Comparison of ENCODE assay signal across 15 cellular contexts in genomic region chr5:126188804-126189203, GRCh38.
DNase-seq lines count a peak whose midpoint lies in the region; ATAC-seq and TF ChIP-seq lines count a peak whose summit lies in the region.
"Had no signal": no experiment of that assay in that cellular context is flagged by ENCODE, and none has a peak within 500 bp of the region (broad histone marks: within the 10 kb centered on the region; RNA-seq: fewer than 3 reads in every experiment).

No MANE protein-coding gene starts in this region.

- TF ChIP-seq CTCF in epithelial cell of esophagus (IDR thresholded peaks at IDR 0.05; ENCODE audit: insufficient read depth, low read depth, low read length, missing control alignments) (no peak), vagina (IDR thresholded peaks at IDR 0.05) (no peak)

- TF ChIP-seq POLR2A in vagina (IDR thresholded peaks at IDR 0.05), result no peak

- no peak for ATAC-seq in GM18498 (IDR thresholded peaks at IDR 0.05; ENCODE audit: unreplicated experiment)
- ATAC-seq: Panc1 had no signal

- H3K4me3 ChIP-seq in epithelial cell of esophagus (ENCODE audit: low read length) (no peak overlapping the region), neuron (ENCODE audit: low read length) (no peak overlapping the region), vagina (no peak overlapping the region)
- H3K4me3 ChIP-seq: BLaER1 treated with 17β-estradiol and CSF1 and Interleukin-3, amounts not matched to agents 10 nM and 100 nM; SK-N-MC had no signal

- H3K4me1 ChIP-seq in neuron (ENCODE audit: insufficient read depth, low read length) (peaks cover 10% of the 10 kb centered on the region), vagina (no peaks in the 10 kb centered on the region)
- H3K4me1 ChIP-seq: BLaER1 treated with 17β-estradiol and CSF1 and Interleukin-3, amounts not matched to agents 10 nM and 100 nM had no signal

- H2AFZ ChIP-seq in neuron (ENCODE audit: low read depth, low read length), result peak overlapping the region; percentile 37

- H3K27me3 ChIP-seq in neuron (ENCODE audit: insufficient read depth, low read length), result no peaks in the 10 kb centered on the region
- H3K27me3 ChIP-seq in vagina, result no peaks in the 10 kb centered on the region
- H3K27me3 ChIP-seq: BLaER1 treated with 17β-estradiol and CSF1 and Interleukin-3, amounts not matched to agents 10 nM and 100 nM had no signal

- H3K27ac ChIP-seq in vagina, result no peak overlapping the region
- H3K27ac ChIP-seq: BLaER1 treated with 17β-estradiol and CSF1 and Interleukin-3, amounts not matched to agents 10 nM and 100 nM; SK-N-MC had no signal

- intact Hi-C loops in vagina (cut with DNase I), result no loop called here

- no peaks in the 10 kb centered on the region for H3K9me3 ChIP-seq in neuron (ENCODE audit: low read length)
- no peaks in the 10 kb centered on the region for H3K9me3 ChIP-seq in vagina
- H3K9me3 ChIP-seq: BLaER1 treated with 17β-estradiol and CSF1 and Interleukin-3, amounts not matched to agents 10 nM and 100 nM had no signal

- DNase-seq in Daoy (ENCODE audit: low read depth) (peak; percentile 15), LHCN-M2 (ENCODE audit: low read depth) (peak; percentile 26), epithelial cell of esophagus (ENCODE audit: low read depth) (peak; percentile 29), vagina (ENCODE audit: extremely low spot score in 2 of 2) (no peak), CD1c-positive myeloid dendritic cell (ENCODE audit: extremely low spot score) (no peak)
- DNase-seq: DMS 273 treated with DMSO at 0.1 percent for 48 hours, NCI-H1436 treated with DMSO at 0.1 percent for 48 hours, NCI-H2081, NCI-H510A treated with DMSO at 0.1 percent for 48 hours, NCI-H82 had no signal

- H3K36me3 ChIP-seq in neuron (ENCODE audit: insufficient read depth, low read length) (no peaks in the 10 kb centered on the region), vagina (no peaks in the 10 kb centered on the region)
- H3K36me3 ChIP-seq: BLaER1 treated with 17β-estradiol and CSF1 and Interleukin-3, amounts not matched to agents 10 nM and 100 nM had no signal

Comparison
In these comparisons a context has a peak if more than half of its experiments do, and no peak if none do; other contexts are left out.
1. DNase-seq: peak in Daoy (single experiment), LHCN-M2 (single experiment) and epithelial cell of esophagus (single experiment); none in vagina (0 of 2) and CD1c-positive myeloid dendritic cell (single experiment).